Comparison of ENCODE assay signal across 21 cellular contexts in the genomic region with DNA sequence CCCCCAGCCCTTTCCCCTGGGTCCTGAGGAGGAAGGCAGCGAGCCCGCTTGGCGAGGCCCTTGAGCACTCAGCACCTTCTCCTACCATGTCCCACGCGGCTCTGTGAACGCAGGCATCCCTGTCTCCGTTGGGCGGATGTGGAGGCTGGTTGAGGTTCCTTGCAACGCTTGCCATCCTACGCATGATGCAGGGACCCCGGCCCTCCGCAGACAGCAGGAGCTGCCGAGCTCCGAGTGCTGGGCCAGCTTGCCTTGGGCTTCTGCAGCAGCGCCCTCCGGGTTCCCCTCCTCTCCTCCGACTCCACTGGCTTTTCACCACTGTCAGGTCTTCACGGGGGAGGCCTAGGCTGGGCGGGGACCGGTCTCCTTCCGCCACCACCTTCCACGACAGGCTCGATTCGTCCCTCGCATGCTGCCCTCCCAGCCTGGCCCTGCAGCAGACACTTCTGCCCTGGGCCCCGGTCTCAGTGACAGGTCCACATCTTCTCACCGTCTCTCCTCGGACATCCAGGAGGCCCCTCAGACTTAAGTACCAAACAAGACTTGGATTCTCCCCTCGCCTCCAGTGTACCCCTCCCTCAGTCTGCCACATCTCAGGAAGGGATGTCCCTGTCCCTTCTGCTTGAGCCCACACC.
"Had no signal": no experiment of that assay in that cellular context is flagged by ENCODE, and none has a peak within 500 bp of the region (broad histone marks: within the 10 kb centered on the region; RNA-seq: fewer than 3 reads in every experiment).

No MANE protein-coding gene starts in this region.

- ATAC-seq: activated CD8-positive, alpha-beta T cell treated with anti-CD3 and anti-CD28 coated beads, Interleukin-2, amount 10 ng/mL, durations not matched to agents 7 days and 5 days; gastroesophageal sphincter; heart left ventricle; left ventricle myocardium superior; natural killer cell; stimulated activated naive CD8-positive, alpha-beta T cell treated with anti-CD3 and anti-CD28 coated beads, Interleukin-15, amount 100 ng/mL, for 72 hours had no signal

- H3K27me3 ChIP-seq: ascending aorta, esophagus muscularis mucosa, gastroesophageal sphincter, heart left ventricle, suprapubic skin had no signal

- H3K27ac ChIP-seq: ascending aorta, esophagus muscularis mucosa, gastroesophageal sphincter, parathyroid adenoma, suprapubic skin had no signal

- H3K27ac Mint-ChIP-seq: activated CD4-positive, alpha-beta T cell treated with anti-CD3 and anti-CD28 coated beads, Interleukin-2, amount 10 ng/mL, durations not matched to agents 24 days and 14 days; activated CD8-positive, alpha-beta T cell treated with anti-CD3 and anti-CD28 coated beads, Interleukin-2, amount 10 ng/mL, durations not matched to agents 7 days and 5 days; natural killer cell; stimulated activated naive CD8-positive, alpha-beta T cell treated with anti-CD3 and anti-CD28 coated beads, Interleukin-15, amount 100 ng/mL, for 72 hours had no signal

- DNase-seq: activated CD4-positive, alpha-beta T cell treated with anti-CD3 and anti-CD28 coated beads, Interleukin-2, amount 10 ng/mL, durations not matched to agents 24 days and 14 days; activated CD8-positive, alpha-beta memory T cell treated with anti-CD3 and anti-CD28 coated beads, Interleukin-2, amount 50 U/mL, for 48 hours; activated CD8-positive, alpha-beta T cell treated with anti-CD3 and anti-CD28 coated beads, Interleukin-2, amount 10 ng/mL, durations not matched to agents 7 days and 5 days; activated effector memory CD4-positive, alpha-beta T cell treated with Interleukin-2 at 50 U/mL for 16 hours; activated naive CD4-positive, alpha-beta T cell treated with anti-CD3 and anti-CD28 coated beads, Interleukin-2, amount 50 U/mL, for 16 hours; activated T-cell treated with anti-CD3 and anti-CD28 coated beads, Interleukin-2, amount 50 U/mL, for 48 hours; effector CD8-positive, alpha-beta T cell; left ventricle myocardium superior; natural killer cell; stimulated activated CD4-positive, alpha-beta T cell treated with anti-CD3 and anti-CD28 coated beads, Interleukin-12 subunit alpha, Interleukin-12 subunit beta, amount 100 ng/mL, for 4 hours; stimulated activated CD4-positive, alpha-beta T cell treated with anti-CD3 and anti-CD28 coated beads, Interleukin-1b, Interleukin-23, amount 100 ng/mL, for 48 hours; stimulated activated naive CD8-positive, alpha-beta T cell treated with anti-CD3 and anti-CD28 coated beads, Interleukin-15, amount 100 ng/mL, for 72 hours; T-helper 1 cell; T1000; trophoblast cell had no signal

- H3K4me3 Mint-ChIP-seq: activated CD4-positive, alpha-beta T cell treated with anti-CD3 and anti-CD28 coated beads, Interleukin-2, amount 10 ng/mL, durations not matched to agents 24 days and 14 days; activated CD8-positive, alpha-beta T cell treated with anti-CD3 and anti-CD28 coated beads, Interleukin-2, amount 10 ng/mL, durations not matched to agents 7 days and 5 days; natural killer cell; stimulated activated naive CD8-positive, alpha-beta T cell treated with anti-CD3 and anti-CD28 coated beads, Interleukin-15, amount 100 ng/mL, for 72 hours had no signal

- H3K4me3 ChIP-seq: ascending aorta, esophagus muscularis mucosa, gastroesophageal sphincter, heart left ventricle, suprapubic skin had no signal

- H3K9me3 ChIP-seq: ascending aorta, esophagus muscularis mucosa, gastroesophageal sphincter, heart left ventricle, suprapubic skin had no signal

- H3K36me3 Mint-ChIP-seq: natural killer cell had no signal

- H3K9me3 Mint-ChIP-seq: activated CD4-positive, alpha-beta T cell treated with anti-CD3 and anti-CD28 coated beads, Interleukin-2, amount 10 ng/mL, durations not matched to agents 24 days and 14 days; natural killer cell had no signal
